Comparison of ENCODE assay signal across 21 cellular contexts in genomic region chr1:5351366-5351765, GRCh38.
DNase-seq lines count a peak whose midpoint lies in the region; FAIRE-seq and TF ChIP-seq lines count a peak whose summit lies in the region.
"Had no signal": no experiment of that assay in that cellular context is flagged by ENCODE, and none has a peak within 500 bp of the region (broad histone marks: within the 10 kb centered on the region; RNA-seq: fewer than 3 reads in every experiment).

No MANE protein-coding gene starts in this region.

- H2BK5ac ChIP-seq in H9 (ENCODE audit: insufficient read length, low read length) (no peak overlapping the region), H1 (ENCODE audit: low read depth, low read length) (no peak overlapping the region)

- H2AK5ac ChIP-seq in H9 (ENCODE audit: insufficient read length, low read length): no peak overlapping the region
- H2AK5ac ChIP-seq in H1 (ENCODE audit: low read depth, low read length): no peak overlapping the region

- H3K36me3 Mint-ChIP-seq in H9 (ENCODE audit: insufficient read depth in 1 of 3, low read depth in 3 of 3): peaks cover 0 to 5% (median 4%) of the 10 kb centered on the region in 3 experiments; a peak in 3 of 7 replicates

- peaks cover 0 to 6% of the 10 kb centered on the region in 2 experiments; a peak in 1 of 4 replicates for H3K4me1 Mint-ChIP-seq in H9
- H3K4me1 Mint-ChIP-seq: B cell had no signal

- FAIRE-seq in D721Med (lab: Jason Lieb, UNC) (no peak), H1 (lab: Jason Lieb, UNC) (no peak)
- FAIRE-seq: A204.1, G401.6, GM12891, HepG2, HTR-8/SVneo had no signal

- H3K27ac Mint-ChIP-seq in H9: no peak overlapping the region
- H3K27ac Mint-ChIP-seq: B cell; CD4-positive, alpha-beta T cell; HFFc6 had no signal

- H3K79me1 ChIP-seq in H9 (ENCODE audit: insufficient read depth, low read depth, low read length, poor library complexity, severe bottlenecking) (no peaks in the 10 kb centered on the region), H1 (ENCODE audit: low read depth, low read length) (no peaks in the 10 kb centered on the region)

- no peak for TF ChIP-seq POLR2A in H1 (IDR thresholded peaks at IDR 0.05; ENCODE audit: control extremely low read depth in 1 of 2, low read depth in 2 of 2, low read length in 2 of 2)

- H2BK12ac ChIP-seq in H9 (ENCODE audit: insufficient read length, low read depth, low read length) (no peak overlapping the region), H1 (ENCODE audit: low read depth, low read length) (no peak overlapping the region)

- no CpG with 5 or more reads among the region's 4 CpGs for WGBS in H9 (ENCODE audit: extremely low coverage, insufficient read length, low lambda C conversion rate)
- WGBS in H1 (ENCODE audit: extremely low coverage in 1 of 2, insufficient coverage in 1 of 2, insufficient read length in 1 of 2, insufficient replicate concordance in 2 of 2, low coverage in 1 of 2, low lambda C conversion rate in 2 of 2, missing lambda C conversion rate in 1 of 2), 2 experiments: 72% methylated on average over 4 of the region's 4 CpGs; no CpG with 5 or more reads in 1 of the 2 experiments

- no peak overlapping the region for H2BK120ac ChIP-seq in H9 (ENCODE audit: low read depth, low read length, poor library complexity, severe bottlenecking)
- H2BK120ac ChIP-seq in H1 (replicated peaks; ENCODE audit: low read depth, low read length): no peak overlapping the region

- H3K23me2 ChIP-seq in H9 (ENCODE audit: insufficient read length, low read depth, low read length, poor library complexity, severe bottlenecking): no peaks in the 10 kb centered on the region
- peaks cover 4% of the 10 kb centered on the region; the same call in 1 of the 2 replicates for H3K23me2 ChIP-seq in H1 (ENCODE audit: low read depth, low read length)

- H2BK15ac ChIP-seq in H9 (ENCODE audit: low read depth, low read length) (no peak overlapping the region), H1 (ENCODE audit: low read length) (no peak overlapping the region)

- H3K23ac ChIP-seq in H9 (ENCODE audit: insufficient read length, low read depth, low read length): no peak overlapping the region
- no peak overlapping the region for H3K23ac ChIP-seq in H1 (ENCODE audit: insufficient read length)

- TF ChIP-seq RAD21 in H1 (IDR thresholded peaks at IDR 0.05 in 1 of 2, conservative IDR thresholded peaks at IDR 0.05 in 1 of 2; ENCODE audit: low read depth in 2 of 2, low read length in 2 of 2): peak; percentile 55

- H3T11ph ChIP-seq in H9 (ENCODE audit: low read length): no peak overlapping the region

- H3K4me1 ChIP-seq in H9 (ENCODE audit: insufficient read depth, low read length): no peaks in the 10 kb centered on the region
- no peaks in the 10 kb centered on the region for H3K4me1 ChIP-seq in H1 (replicated peaks in 1 of 4; ENCODE audit: control insufficient read depth in 3 of 4, insufficient read depth in 4 of 4, low read length in 3 of 4)

- H3K79me2 ChIP-seq in H9 (ENCODE audit: insufficient read depth, low read length) (no peaks in the 10 kb centered on the region), H1 (ENCODE audit: control insufficient read depth in 1 of 2, insufficient read depth in 2 of 2, low read length in 2 of 2) (no peaks in the 10 kb centered on the region)

- no peak overlapping the region for H4K91ac ChIP-seq in H9 (ENCODE audit: insufficient read length, low read depth, low read length)
- no peak overlapping the region for H4K91ac ChIP-seq in H1 (replicated peaks; ENCODE audit: insufficient read length, low read length)

- H4K20me1 ChIP-seq in H9 (ENCODE audit: control insufficient read depth, insufficient read depth, insufficient read length) (no peaks in the 10 kb centered on the region), H1 (replicated peaks in 1 of 2; ENCODE audit: control insufficient read depth in 1 of 2, insufficient read depth in 2 of 2, low read length in 2 of 2) (peaks cover 0 to 2% of the 10 kb centered on the region in 2 experiments)

- CTCF ChIA-PET in H1 (lab: Charles Lee; ENCODE audit: partially characterized antibody): interaction anchor here (0.6 to 1.1 kb wide), 6 partner anchors 13 to 265 kb away, joined by 3 to 4 read pairs (median 3); no protein-coding TSS in a partner anchor

- no peak overlapping the region for H3K9ac ChIP-seq in H9 (ENCODE audit: extremely low read depth, insufficient read length, low read length)
- no peak overlapping the region for H3K9ac ChIP-seq in H1 (replicated peaks in 1 of 4; ENCODE audit: extremely low read depth in 1 of 4, low read depth in 3 of 4, low read length in 3 of 4)

- H2AFZ ChIP-seq in H9 (ENCODE audit: low read length) (no peak overlapping the region), H1 (ENCODE audit: low read length) (no peak overlapping the region)

- H2BK20ac ChIP-seq in H9 (ENCODE audit: low read depth, low read length, poor library complexity, severe bottlenecking) (no peak overlapping the region), H1 (ENCODE audit: low read length) (no peak overlapping the region)

- H3K14ac ChIP-seq in H9 (ENCODE audit: insufficient read depth, low read length): no peak overlapping the region
- H3K14ac ChIP-seq in H1 (ENCODE audit: insufficient read length): no peak overlapping the region

- H3K27ac ChIP-seq in H9 (ENCODE audit: insufficient read length, low read depth, low read length): no peak overlapping the region
- no peak overlapping the region for H3K27ac ChIP-seq in H1 (ENCODE audit: low read depth, low read length)

- POLR2A ChIA-PET in H1 (lab: Charles Lee; ENCODE audit: partially characterized antibody): no interaction called here

- peaks cover 15 to 20% of the 10 kb centered on the region in 2 experiments for H3K9me3 Mint-ChIP-seq in H9

- H4K5ac ChIP-seq in H9 (ENCODE audit: insufficient read length, low read depth, low read length) (no peak overlapping the region), H1 (ENCODE audit: insufficient read length, low read depth, low read length) (no peak overlapping the region)

- H3K4ac ChIP-seq in H9 (ENCODE audit: low read depth, low read length) (no peak overlapping the region), H1 (replicated peaks; ENCODE audit: insufficient read length, low read depth, low read length) (no peak overlapping the region)

- no peak for TF ChIP-seq EP300 in H1 (IDR thresholded peaks at IDR 0.05; ENCODE audit: borderline replicate concordance in 1 of 2, low read depth in 2 of 2, low read length in 2 of 2)

- H3K4me3 Mint-ChIP-seq in H9: no peak overlapping the region
- H3K4me3 Mint-ChIP-seq: B cell; CD4-positive, alpha-beta T cell; HFFc6 had no signal

- no peak for DNase-seq in D721Med (ENCODE audit: insufficient read length, low spot score)
- peak; percentile 33 for DNase-seq in H9
- no peak for DNase-seq in H1 (ENCODE audit: low read depth in 1 of 2, low spot score in 2 of 2)
- peak; percentile 33 for DNase-seq in mesenteric fat pad (ENCODE audit: low spot score)
- DNase-seq in retina: no peak
- no peak for DNase-seq in activated CD8-positive, alpha-beta memory T cell treated with anti-CD3 and anti-CD28 coated beads, Interleukin-2, amount 50 U/mL, for 48 hours
- no peak for DNase-seq in stimulated activated CD4-positive, alpha-beta T cell treated with anti-CD3 and anti-CD28 coated beads, Interleukin-1b, Interleukin-23, amount 100 ng/mL, for 48 hours
- DNase-seq: C1 segment of cervical spinal cord; Calu3; CD4-positive, alpha-beta T cell; DMS79 treated with DMSO at 0.1 percent for 48 hours; EL; GOT3; HCEC 1CT; HFFc6 had no signal

- no peak overlapping the region for H3K56ac ChIP-seq in H9 (ENCODE audit: insufficient read length, low read depth, low read length)
- no peak overlapping the region for H3K56ac ChIP-seq in H1 (replicated peaks; ENCODE audit: insufficient read length, low read depth, low read length)

- H4K8ac ChIP-seq in H9 (replicated peaks; ENCODE audit: insufficient read length, low read depth, low read length) (no peak overlapping the region), H1 (ENCODE audit: extremely low read depth, insufficient read depth, low read length) (no peak overlapping the region)

- H3K9me3 ChIP-seq in H9 (ENCODE audit: control insufficient read depth, low read depth, low read length): no peaks in the 10 kb centered on the region
- peaks cover 0 to 8% of the 10 kb centered on the region in 2 experiments; a peak in 3 of 4 replicates for H3K9me3 ChIP-seq in H1 (ENCODE audit: insufficient read depth in 2 of 2, low read depth in 1 of 2, low read length in 1 of 2)

- H3K27me3 ChIP-seq in H9 (ENCODE audit: insufficient read depth, low read length) (no peaks in the 10 kb centered on the region), H1 (replicated peaks in 1 of 4; ENCODE audit: control insufficient read depth in 3 of 4, extremely low read depth in 1 of 4, insufficient read depth in 3 of 4, low read length in 3 of 4) (0 out of 7 replicates have a peak, but pooled peaks cover 0 to 3% (median 0%) of the 10 kb centered on the region in 4 experiments)

- H3K18ac ChIP-seq in H9 (ENCODE audit: insufficient read length, low read depth, low read length) (no peak overlapping the region), H1 (ENCODE audit: extremely low read depth, low read length) (no peak overlapping the region)

- TF ChIP-seq CTCF in D721Med (IDR thresholded peaks at IDR 0.05; ENCODE audit: insufficient read depth, missing control alignments) (peak; percentile 29), H9 (conservative IDR thresholded peaks at IDR 0.05) (peak; percentile 51; the same call in 2 of the 3 replicates), H1 (IDR thresholded peaks at IDR 0.05; ENCODE audit: control extremely low read depth in 1 of 3, insufficient read depth in 1 of 3, low read depth in 1 of 3, low read length in 3 of 3) (peak; percentile 25 to 40 (median 37))

- H3K36me3 ChIP-seq in H1 (ENCODE audit: control insufficient read depth in 2 of 4, insufficient read depth in 4 of 4, low read length in 3 of 4): no peaks in the 10 kb centered on the region

- no peak overlapping the region for H3K4me3 ChIP-seq in H1 (ENCODE audit: extremely low read depth in 1 of 4, insufficient read depth in 2 of 4, low read depth in 3 of 4, low read length in 4 of 4)

- H3K4me2 ChIP-seq in H9 (ENCODE audit: insufficient read depth, insufficient read length, low read length): no peak overlapping the region
- no peak overlapping the region for H3K4me2 ChIP-seq in H1 (ENCODE audit: insufficient read depth in 1 of 2, low read depth in 2 of 2, low read length in 2 of 2)

- peaks cover 8% of the 10 kb centered on the region for H3K27me3 Mint-ChIP-seq in H9 (ENCODE audit: low read depth)
- H3K27me3 Mint-ChIP-seq: B cell had no signal

TF ChIP-seq in H1, 55 proteins besides CTCF, POLR2A, EP300 and RAD21 (continues in another document):
- no peak for TF ChIP-seq GABPA (IDR thresholded peaks at IDR 0.05; ENCODE audit: borderline replicate concordance, insufficient read depth, low read length)
- no peak for TF ChIP-seq CEBPB (IDR thresholded peaks at IDR 0.05; ENCODE audit: low read depth, low read length)
- TF ChIP-seq CHD2 (IDR thresholded peaks at IDR 0.05; ENCODE audit: low read length): no peak
- no peak for TF ChIP-seq JUN (IDR thresholded peaks at IDR 0.05; ENCODE audit: low read depth, low read length)
- no peak for TF ChIP-seq BRCA1 (IDR thresholded peaks at IDR 0.05; ENCODE audit: low read depth, low read length)
- no peak for TF ChIP-seq YY1 (IDR thresholded peaks at IDR 0.05; ENCODE audit: low read depth, low read length)
- no peak for TF ChIP-seq RXRA (IDR thresholded peaks at IDR 0.05; ENCODE audit: insufficient read depth, low read depth, low read length)
- no peak for TF ChIP-seq CREB1 (IDR thresholded peaks at IDR 0.05)

Comparison
In these comparisons a context has a peak if more than half of its experiments do, and no peak if none do; other contexts are left out.
1. DNase-seq: peak in H9 (single experiment) and mesenteric fat pad (single experiment); none in D721Med (single experiment), H1 (0 of 2), retina (single experiment), activated CD8-positive, alpha-beta memory T cell treated with anti-CD3 and anti-CD28 coated beads, Interleukin-2, amount 50 U/mL, for 48 hours (single experiment) and stimulated activated CD4-positive, alpha-beta T cell treated with anti-CD3 and anti-CD28 coated beads, Interleukin-1b, Interleukin-23, amount 100 ng/mL, for 48 hours (single experiment).
2. Peak in every context shown above with its lines, with median percentiles within 50 percentile points of each other: CTCF ChIP-seq.